8 cellular contexts compared by ENCODE assay signal in genomic region chr4:37825501-37825900, GRCh38. TPM values are rescaled to one million over a fixed set of nuclear protein-coding genes. Genes with fewer than 3 reads are reported as not detected.
DNase-seq lines count a peak whose midpoint lies in the region; ATAC-seq and TF ChIP-seq lines count a peak whose summit lies in the region.
"Not testable (repeated sequence)": the region's sequence is repeated elsewhere in the genome, so short reads cannot be mapped to it uniquely, and the experiment has no call there.

No MANE protein-coding gene starts in this region.

- TF ChIP-seq CTCF in Calu3 (IDR thresholded peaks at IDR 0.05; ENCODE audit: unreplicated experiment); MCF 10A (IDR thresholded peaks at IDR 0.05; ENCODE audit: unreplicated experiment); fibroblast of the aortic adventitia (IDR thresholded peaks at IDR 0.05; ENCODE audit: insufficient read depth, low read length); lung (IDR thresholded peaks at IDR 0.05; ENCODE audit: control extremely low read depth, extremely low read depth); progenitor cell of endocrine pancreas (IDR thresholded peaks at IDR 0.05; ENCODE audit: unreplicated experiment): not testable (repeated sequence)
- TF ChIP-seq CTCF in upper lobe of left lung (IDR thresholded peaks at IDR 0.05) = peak in 1 of 6 experiments; percentile 12

- H3K27ac ChIP-seq in lung (ENCODE audit: low read depth in 1 of 2, low read length in 1 of 2) = peak overlapping the region; percentile 79 to 83
- peak overlapping the region; percentile 70 to 94 (median 78) for H3K27ac ChIP-seq in upper lobe of left lung

- 6 to 8% methylated on average over 9 of the region's 9 CpGs for WGBS in lung, 2 donors
- 11 to 13% methylated on average over 9 of the region's 9 CpGs for WGBS in upper lobe of left lung, 2 donors

- H3K4me1 Mint-ChIP-seq in Calu3 (ENCODE audit: low read depth, unreplicated experiment) (peaks cover 17% of the 10 kb centered on the region), MCF 10A (ENCODE audit: insufficient read depth, unreplicated experiment) (peaks cover 34% of the 10 kb centered on the region), progenitor cell of endocrine pancreas (ENCODE audit: low read depth) (peaks cover 17% of the 10 kb centered on the region)
- H3K4me1 Mint-ChIP-seq in activated CD4-positive, alpha-beta T cell treated with anti-CD3 and anti-CD28 coated beads, Interleukin-2, amount 10 ng/mL, durations not matched to agents 24 days and 14 days = peaks cover 32% of the 10 kb centered on the region

- intact Hi-C loops in Calu3 (cut with micrococcal nuclease; ENCODE audit: unreplicated experiment) = loop anchor here (1.0 kb wide), 1 partner anchor 22 kb away; no protein-coding TSS in a partner anchor
- intact Hi-C loops in activated CD4-positive, alpha-beta T cell treated with anti-CD3 and anti-CD28 coated beads, Interleukin-2, amount 10 ng/mL, durations not matched to agents 24 days and 14 days (cut with micrococcal nuclease) = loop anchor here (5.0 kb wide), 1 partner anchor 47 kb away; no protein-coding TSS in a partner anchor
- intact Hi-C loops in MCF 10A (cut with micrococcal nuclease) = not testable (repeated sequence)

- TF ChIP-seq EP300 in upper lobe of left lung (IDR thresholded peaks at IDR 0.05) = not testable (repeated sequence)

- not testable (repeated sequence) for H3K9me3 ChIP-seq in MG63; lung (ENCODE audit: control insufficient read depth in 2 of 2, insufficient read depth in 1 of 2, low read length in 1 of 2); upper lobe of left lung

- H3K9me3 Mint-ChIP-seq in Calu3 (ENCODE audit: low read depth, unreplicated experiment); activated CD4-positive, alpha-beta T cell treated with anti-CD3 and anti-CD28 coated beads, Interleukin-2, amount 10 ng/mL, durations not matched to agents 24 days and 14 days; MCF 10A (ENCODE audit: unreplicated experiment); progenitor cell of endocrine pancreas (ENCODE audit: low read depth): not testable (repeated sequence)

- BruUV-seq in Calu3 (replicated peaks; lab: Mats Ljungman, UMichigan); MCF 10A (replicated peaks; lab: Mats Ljungman, UMichigan): not testable (repeated sequence)

- not testable (repeated sequence) for H3K4me1 ChIP-seq in lung (ENCODE audit: control insufficient read depth in 2 of 2, insufficient read depth in 2 of 2, low read length in 2 of 2)
- H3K4me1 ChIP-seq in upper lobe of left lung = peaks cover 12 to 24% (median 20%) of the 10 kb centered on the region in 4 donors

- ATAC-seq in lung (ENCODE audit: insufficient read depth, low FRiP score); upper lobe of left lung (ENCODE audit: low FRiP score in 2 of 2): not testable (repeated sequence)

- H3K36me3 ChIP-seq in MG63; lung (ENCODE audit: control insufficient read depth in 2 of 2, insufficient read depth in 2 of 2, low read length in 2 of 2); upper lobe of left lung: not testable (repeated sequence)

- CTCF ChIA-PET in Calu3 (lab: Charles Lee) (interaction anchor here (1.7 kb wide), 1 partner anchor 19 kb away, joined by 6 read pairs; no protein-coding TSS in a partner anchor), MCF 10A (lab: Yijun Ruan, JAX) (interaction anchor here (0.6 to 3.4 kb wide), 20 partner anchors 14 to 1531 kb away, joined by 3 to 31 read pairs (median 4); no protein-coding TSS in a partner anchor)

- peak overlapping the region; percentile 91 for H3K27ac Mint-ChIP-seq in Calu3 (ENCODE audit: unreplicated experiment)
- H3K27ac Mint-ChIP-seq in activated CD4-positive, alpha-beta T cell treated with anti-CD3 and anti-CD28 coated beads, Interleukin-2, amount 10 ng/mL, durations not matched to agents 24 days and 14 days = peak overlapping the region; percentile 91
- peak overlapping the region; percentile 89 for H3K27ac Mint-ChIP-seq in MCF 10A (ENCODE audit: low read depth, unreplicated experiment)
- peak overlapping the region; percentile 89 for H3K27ac Mint-ChIP-seq in progenitor cell of endocrine pancreas

- not testable (repeated sequence) for DNase-seq in Calu3; MG63; activated CD4-positive, alpha-beta T cell treated with anti-CD3 and anti-CD28 coated beads, Interleukin-2, amount 10 ng/mL, durations not matched to agents 24 days and 14 days; MCF 10A (ENCODE audit: unreplicated experiment); fibroblast of the aortic adventitia (ENCODE audit: low read depth); lung (ENCODE audit: low spot score); progenitor cell of endocrine pancreas (ENCODE audit: low spot score, unreplicated experiment); upper lobe of left lung

- POLR2A ChIA-PET in MCF 10A (lab: Yijun Ruan, JAX) = interaction anchor here (0.6 to 4.3 kb wide), 28 partner anchors 11 to 1216 kb away, joined by 3 to 34 read pairs (median 4); partner anchors contain the start of gene RELL1

- H3K27me3 Mint-ChIP-seq in Calu3 (ENCODE audit: unreplicated experiment); activated CD4-positive, alpha-beta T cell treated with anti-CD3 and anti-CD28 coated beads, Interleukin-2, amount 10 ng/mL, durations not matched to agents 24 days and 14 days; MCF 10A (ENCODE audit: insufficient read depth, unreplicated experiment); progenitor cell of endocrine pancreas: not testable (repeated sequence)

- peak overlapping the region; percentile 84 for H3K4me3 ChIP-seq in MG63
- H3K4me3 ChIP-seq in fibroblast of the aortic adventitia (ENCODE audit: low read depth, low read length) = peak overlapping the region; percentile 94
- not testable (repeated sequence) for H3K4me3 ChIP-seq in lung
- peak overlapping the region; percentile 72 to 89 (median 82) for H3K4me3 ChIP-seq in upper lobe of left lung

- not testable (repeated sequence) for TF ChIP-seq POLR2A in upper lobe of left lung (IDR thresholded peaks at IDR 0.05)

- H3K36me3 Mint-ChIP-seq in Calu3 (ENCODE audit: insufficient read depth, unreplicated experiment) = peaks cover 30% of the 10 kb centered on the region
- H3K36me3 Mint-ChIP-seq in activated CD4-positive, alpha-beta T cell treated with anti-CD3 and anti-CD28 coated beads, Interleukin-2, amount 10 ng/mL, durations not matched to agents 24 days and 14 days (ENCODE audit: low read depth) = peaks cover 17% of the 10 kb centered on the region
- H3K36me3 Mint-ChIP-seq in MCF 10A (ENCODE audit: insufficient read depth, unreplicated experiment); progenitor cell of endocrine pancreas (ENCODE audit: insufficient read depth): not testable (repeated sequence)

- H3K4me3 Mint-ChIP-seq in Calu3 (ENCODE audit: low read depth, unreplicated experiment) (peak overlapping the region; percentile 92), MCF 10A (ENCODE audit: unreplicated experiment) (peak overlapping the region; percentile 88), progenitor cell of endocrine pancreas (ENCODE audit: low read depth) (peak overlapping the region; percentile 90)
- H3K4me3 Mint-ChIP-seq in activated CD4-positive, alpha-beta T cell treated with anti-CD3 and anti-CD28 coated beads, Interleukin-2, amount 10 ng/mL, durations not matched to agents 24 days and 14 days = peak overlapping the region; percentile 95

- not testable (repeated sequence) for H3K27me3 ChIP-seq in MG63; lung (ENCODE audit: control insufficient read depth, insufficient read depth); upper lobe of left lung

RNA-seq across cellular contexts. Expression of gene PGM2, which starts 1.0 kb away (rescaled TPM):
- total RNA-seq in Calu3 (2022) = 27.1 and 33.0 TPM in 2 replicates
- 20.1 and 26.8 TPM in 2 replicates for total RNA-seq in MG63 (2014; rRNA removed; shearing (Covaris generic); ENCODE audit: low replicate concordance)
- total RNA-seq in activated CD4-positive, alpha-beta T cell treated with anti-CD3 and anti-CD28 coated beads, Interleukin-2, amount 10 ng/mL, durations not matched to agents 24 days and 14 days = 53.4 and 55.1 TPM in 2 replicates
- 23.9 and 27.9 TPM in 2 replicates for total RNA-seq in MCF 10A (2022)
- total RNA-seq in fibroblast of the aortic adventitia (ENCODE audit: low replicate concordance) = 19.9 and 21.4 TPM in 2 replicates
- 10 to 100 TPM; 22.5 to 28.9 TPM for total RNA-seq in lung
- 10 to 100 TPM in 1 of 2 donors, 1 to 10 TPM in 1; 4.8 to 14.3 TPM for polyA plus RNA-seq in lung
- 25.9 and 31.9 TPM in 2 replicates for total RNA-seq in progenitor cell of endocrine pancreas
- total RNA-seq in upper lobe of left lung = 10 to 100 TPM; 11.1 to 30.6 (median 14.1) TPM
